In the genomic region with DNA sequence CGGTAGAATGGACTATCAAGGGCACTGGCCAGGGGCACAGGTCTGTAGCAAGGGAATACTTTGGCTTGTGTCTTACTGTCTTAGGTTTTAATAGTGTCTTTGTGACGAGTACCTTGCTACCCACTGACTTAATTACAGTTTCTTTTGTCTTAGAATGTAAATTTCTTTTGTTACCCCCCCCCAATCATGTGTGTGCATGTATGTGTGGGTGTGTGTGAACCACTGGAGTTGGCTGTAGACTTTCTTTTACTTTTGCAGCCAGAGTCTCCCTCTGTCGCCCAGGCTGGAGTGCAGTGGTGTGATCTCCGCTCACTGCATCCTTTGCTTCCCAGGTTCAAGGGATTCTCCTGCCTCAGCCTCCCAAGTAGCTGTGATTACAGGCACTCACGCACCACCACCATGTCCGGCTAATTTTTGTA, we compare ENCODE assay signal across 17 cellular contexts.
"Had no signal": no experiment of that assay in that cellular context is flagged by ENCODE, and none has a peak within 500 bp of the region (broad histone marks: within the 10 kb centered on the region; RNA-seq: fewer than 3 reads in every experiment).

No MANE protein-coding gene starts in this region.

- H3K36me3 ChIP-seq: breast epithelium, gastrocnemius medialis, lower lobe of right lung, neutrophil, pancreas had no signal

- ATAC-seq: activated CD4-positive, CD25-positive, alpha-beta regulatory T cell treated with anti-CD3 and anti-CD28 coated beads, Interleukin-2, amount 50 U/mL, for 24 hours; gastrocnemius medialis; natural killer cell treated with Interleukin-12 subunit alpha and Interleukin-12 subunit beta and Interleukin-15 and Interleukin-18, amount 100 ng/mL, for 72 hours; sciatic nerve had no signal

- H3K9me3 Mint-ChIP-seq: activated naive CD4-positive, alpha-beta T cell treated with anti-CD3 and anti-CD28 coated beads, Interleukin-2, amount 50 U/mL, for 24 hours; activated T-cell treated with anti-CD3 and anti-CD28 coated beads, Interleukin-2, amount 50 U/mL, for 72 hours; natural killer cell treated with Interleukin-12 subunit alpha and Interleukin-12 subunit beta and Interleukin-15 and Interleukin-18, amount 100 ng/mL, for 72 hours; stimulated activated naive B cell treated with anti-CD40 and anti-IgM and Interleukin-4, amounts not matched to agents 10 μg/mL and 1 μg/mL and 100 μg/mL, for 72 hours had no signal

- H3K4me1 Mint-ChIP-seq: activated naive CD4-positive, alpha-beta T cell treated with anti-CD3 and anti-CD28 coated beads, Interleukin-2, amount 50 U/mL, for 24 hours; stimulated activated naive B cell treated with anti-CD40 and anti-IgM and Interleukin-4, amounts not matched to agents 10 μg/mL and 1 μg/mL and 100 μg/mL, for 72 hours had no signal

- DNase-seq: activated CD4-positive, alpha-beta T cell treated with anti-CD3 and anti-CD28 coated beads, Interleukin-2, amount 50 U/mL, for 1 hour; activated effector memory CD4-positive, alpha-beta T cell treated with anti-CD3 and anti-CD28 coated beads, Interleukin-2, amount 50 U/mL, for 16 hours; activated T-cell treated with anti-CD3 and anti-CD28 coated beads, Interleukin-2, amount 50 U/mL, for 72 hours; effector CD8-positive, alpha-beta T cell; gastrocnemius medialis; head of caudate nucleus; lower lobe of right lung; pancreas; stimulated activated CD4-positive, alpha-beta T cell treated with anti-CD3 and anti-CD28 coated beads, Interleukin-4, amount 100 ng/mL, for 24 hours; stimulated activated naive B cell treated with anti-CD40 and anti-IgM and Interleukin-4, amounts not matched to agents 10 μg/mL and 1 μg/mL and 100 μg/mL, for 72 hours; T1000 had no signal

- H3K4me3 Mint-ChIP-seq: activated naive CD4-positive, alpha-beta T cell treated with anti-CD3 and anti-CD28 coated beads, Interleukin-2, amount 50 U/mL, for 24 hours; activated T-cell treated with anti-CD3 and anti-CD28 coated beads, Interleukin-2, amount 50 U/mL, for 72 hours; natural killer cell treated with Interleukin-12 subunit alpha and Interleukin-12 subunit beta and Interleukin-15 and Interleukin-18, amount 100 ng/mL, for 72 hours; stimulated activated naive B cell treated with anti-CD40 and anti-IgM and Interleukin-4, amounts not matched to agents 10 μg/mL and 1 μg/mL and 100 μg/mL, for 72 hours had no signal

- H3K4me1 ChIP-seq: breast epithelium, gastrocnemius medialis, lower lobe of right lung, pancreas had no signal

- H3K36me3 Mint-ChIP-seq: activated naive CD4-positive, alpha-beta T cell treated with anti-CD3 and anti-CD28 coated beads, Interleukin-2, amount 50 U/mL, for 24 hours; natural killer cell treated with Interleukin-12 subunit alpha and Interleukin-12 subunit beta and Interleukin-15 and Interleukin-18, amount 100 ng/mL, for 72 hours; stimulated activated naive B cell treated with anti-CD40 and anti-IgM and Interleukin-4, amounts not matched to agents 10 μg/mL and 1 μg/mL and 100 μg/mL, for 72 hours had no signal

- H3K4me3 ChIP-seq: gastrocnemius medialis, lower lobe of right lung, pancreas had no signal

- H3K27ac Mint-ChIP-seq: activated naive CD4-positive, alpha-beta T cell treated with anti-CD3 and anti-CD28 coated beads, Interleukin-2, amount 50 U/mL, for 24 hours; activated T-cell treated with anti-CD3 and anti-CD28 coated beads, Interleukin-2, amount 50 U/mL, for 72 hours; natural killer cell treated with Interleukin-12 subunit alpha and Interleukin-12 subunit beta and Interleukin-15 and Interleukin-18, amount 100 ng/mL, for 72 hours; stimulated activated naive B cell treated with anti-CD40 and anti-IgM and Interleukin-4, amounts not matched to agents 10 μg/mL and 1 μg/mL and 100 μg/mL, for 72 hours had no signal

- H3K27ac ChIP-seq: breast epithelium, gastrocnemius medialis, lower lobe of right lung, neutrophil, pancreas had no signal
